32 cellular contexts compared by ENCODE assay signal in genomic region chr14:52610187-52610586, GRCh38.
"Had no signal": no experiment of that assay in that cellular context is flagged by ENCODE, and none has a peak within 500 bp of the region (broad histone marks: within the 10 kb centered on the region; RNA-seq: fewer than 3 reads in every experiment).

No MANE protein-coding gene starts in this region.

- FAIRE-seq: astrocyte, TTC549 had no signal

- H3K27ac ChIP-seq: adrenal gland, body of pancreas, brain microvascular endothelial cell, breast epithelium, VCaP had no signal

- ATAC-seq: activated CD8-positive, alpha-beta T cell treated with anti-CD3 and anti-CD28 coated beads for 36 hours; activated naive CD4-positive, alpha-beta T cell treated with anti-CD3 and anti-CD28 coated beads, Interleukin-2, amount 50 U/mL, for 72 hours; activated T-helper 17 cell treated with anti-CD3 and anti-CD28 coated beads, Interleukin-2, amount 50 U/mL, for 72 hours; body of pancreas had no signal

- H3K9me3 ChIP-seq: adrenal gland, body of pancreas, breast epithelium had no signal

- DNase-seq: activated B cell treated with CpG ODN at 0.5 μM for 24 hours; activated CD4-positive, alpha-beta memory T cell treated with anti-CD3 and anti-CD28 coated beads for 36 hours; activated CD4-positive, alpha-beta T cell treated with anti-CD3 and anti-CD28 coated beads for 4 hours; activated CD4-positive, alpha-beta T cell treated with anti-CD3 and anti-CD28 coated beads, Interleukin-2, amount 10 ng/mL, durations not matched to agents 24 days and 14 days; activated CD4-positive, alpha-beta T cell treated with anti-CD3 and anti-CD28 coated beads, Interleukin-2, amount 50 U/mL, for 1 hour; activated CD4-positive, alpha-beta T cell treated with anti-CD3 and anti-CD28 coated beads, Interleukin-2, amount 50 U/mL, for 4 hours; activated CD4-positive, CD25-positive, alpha-beta regulatory T cell treated with anti-CD3 and anti-CD28 coated beads, Interleukin-2, amount 50 U/mL, for 72 hours; activated CD8-positive, alpha-beta memory T cell treated with anti-CD3 and anti-CD28 coated beads, Interleukin-2, amount 50 U/mL, for 4 hours; activated CD8-positive, alpha-beta T cell treated with anti-CD3 and anti-CD28 coated beads for 36 hours; activated effector memory CD4-positive, alpha-beta T cell treated with anti-CD3 and anti-CD28 coated beads, Interleukin-2, amount 50 U/mL, for 16 hours; activated gamma-delta T cell treated with Interleukin-2 at 50 U/mL for 16 hours; activated naive CD4-positive, alpha-beta T cell; activated naive CD4-positive, alpha-beta T cell treated with anti-CD3 and anti-CD28 coated beads for 36 hours; activated naive CD4-positive, alpha-beta T cell treated with anti-CD3 and anti-CD28 coated beads, Interleukin-2, amount 50 U/mL, for 16 hours; activated naive CD8-positive, alpha-beta T cell treated with anti-CD3 and anti-CD28 coated beads for 36 hours; activated T-cell treated with anti-CD3 and anti-CD28 coated beads, Interleukin-2, amount 50 U/mL, for 24 hours; activated T-cell treated with anti-CD3 and anti-CD28 coated beads, Interleukin-2, amount 50 U/mL, for 48 hours; adrenal gland; amniotic stem cell; aorta; body of pancreas; brain microvascular endothelial cell; central memory CD4-positive, alpha-beta T cell; T-helper 1 cell; T-helper 2 cell; T-helper 9 cell had no signal

- H3K27me3 ChIP-seq: adrenal gland, body of pancreas, brain microvascular endothelial cell, breast epithelium had no signal

- H3K4me1 ChIP-seq: adrenal gland, body of pancreas, breast epithelium had no signal

- H3K36me3 ChIP-seq: adrenal gland, brain microvascular endothelial cell, breast epithelium had no signal

- H3K4me3 ChIP-seq: adrenal gland, body of pancreas, breast epithelium had no signal
